1 cellular context compared by ENCODE assay signal in the genomic region with DNA sequence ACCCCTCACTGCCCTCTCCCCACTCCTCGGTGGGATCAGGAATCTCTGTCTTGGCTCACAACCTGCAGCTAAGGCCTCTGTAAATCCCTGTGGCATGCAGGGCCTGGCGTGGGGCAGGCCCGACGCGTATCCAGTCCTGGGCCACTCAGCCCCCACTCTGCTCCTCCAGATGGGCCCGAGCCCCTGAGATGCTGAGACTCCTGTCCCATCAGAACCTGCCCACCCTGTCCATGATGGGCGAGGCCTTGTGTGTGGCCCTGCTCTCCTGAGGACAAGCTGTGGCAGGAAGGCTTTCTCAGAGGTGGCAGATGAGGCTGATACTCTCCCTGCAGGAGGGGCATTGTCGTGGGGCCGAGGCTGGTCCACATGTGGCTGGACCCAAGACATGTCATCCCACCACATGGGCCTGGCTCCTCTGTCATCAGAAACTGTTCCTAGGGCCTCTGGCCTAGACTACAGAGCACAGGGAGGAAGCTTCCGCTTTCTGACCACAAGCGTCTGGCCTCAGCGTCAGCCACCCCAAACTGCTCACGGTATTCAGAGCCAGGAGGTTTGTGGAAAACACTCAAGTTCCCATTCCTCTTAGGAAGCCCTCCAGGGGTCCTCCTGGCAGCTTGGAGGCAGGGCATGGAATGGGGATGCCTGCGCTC.
TF ChIP-seq lines count a peak whose summit lies in the region.

No MANE protein-coding gene starts in this region.

TF ChIP-seq in K562, 482 proteins besides CTCF, POLR2A, EP300 and RAD21:
- TF ChIP-seq GTF3C2 (IDR thresholded peaks at IDR 0.05; ENCODE audit: borderline replicate concordance, extremely low read depth, insufficient read length) (no peak), TBL1XR1 (IDR thresholded peaks at IDR 0.05; ENCODE audit: low read length in 2 of 2) (no peak), MCM3 (IDR thresholded peaks at IDR 0.05) (no peak), L3MBTL2 (IDR thresholded peaks at IDR 0.05) (peak; percentile 22; the same call in 1 of the 2 replicates), POLR2AphosphoS5 (IDR thresholded peaks at IDR 0.05; ENCODE audit: control insufficient read depth, insufficient read depth, low read depth, low read length) (no peak), PTRF (tag; IDR thresholded peaks at IDR 0.05) (no peak), ZBTB7A (IDR thresholded peaks at IDR 0.05; ENCODE audit: borderline replicate concordance, control insufficient read depth, low read depth, low read length) (no peak)
